ENCODE assay signal across 21 cellular contexts in genomic region chr15:38810686-38811085, GRCh38.
"Had no signal": no experiment of that assay in that cellular context is flagged by ENCODE, and none has a peak within 500 bp of the region (broad histone marks: within the 10 kb centered on the region; RNA-seq: fewer than 3 reads in every experiment).

No MANE protein-coding gene starts in this region.

- H3K9me3 ChIP-seq: SJSA1 had no signal

- H3K27me3 ChIP-seq: SJSA1 had no signal

- DNase-seq: Karpas-422, KG1, MM.1S, NCI-H1092 treated with DMSO at 0.1 percent for 48 hours, NCI-H1436, NCI-H187, NCI-H2029, NCI-H2081 treated with DMSO at 0.1 percent for 48 hours, NCI-H2171, NCI-H226, NCI-H446, NCI-H510A, NCI-H524 treated with DMSO at 0.1 percent for 48 hours, NCI-H69, NCI-H774, Right ventricle myocardium superior, RPMI8226, SIG-M5 had no signal

- H3K4me3 ChIP-seq: SJSA1, SK-N-MC had no signal

- H3K36me3 ChIP-seq: SJSA1 had no signal

- H3K27ac ChIP-seq: SJSA1, SK-N-MC had no signal

- FAIRE-seq: RCC 7860 had no signal
